In genomic region chr15:48595988-48596387, GRCh38 we compare ENCODE assay signal across 13 cellular contexts. TPM values are rescaled to one million over a fixed set of nuclear protein-coding genes. Genes with fewer than 3 reads are reported as not detected.
DNase-seq lines count a peak whose midpoint lies in the region; ATAC-seq, FAIRE-seq and TF ChIP-seq lines count a peak whose summit lies in the region.
"Had no signal": no experiment of that assay in that cellular context is flagged by ENCODE, and none has a peak within 500 bp of the region (broad histone marks: within the 10 kb centered on the region; RNA-seq: fewer than 3 reads in every experiment).

No MANE protein-coding gene starts in this region.

- no peak overlapping the region for H2BK120ac ChIP-seq in trophoblast cell (ENCODE audit: insufficient read depth, low read length, poor library complexity)

- no peak overlapping the region for H4K8ac ChIP-seq in trophoblast cell (ENCODE audit: low read depth, low read length)

- no peak overlapping the region for H3K4me2 ChIP-seq in trophoblast cell (ENCODE audit: low read length)

- no peak overlapping the region for H3K27ac ChIP-seq in prostate gland
- no peak overlapping the region for H3K27ac ChIP-seq in trophoblast cell (ENCODE audit: low read depth, low read length)

- H3K36me3 ChIP-seq in prostate gland: no peaks in the 10 kb centered on the region
- peaks cover 0 to 2% of the 10 kb centered on the region in 2 experiments for H3K36me3 ChIP-seq in trophoblast cell (ENCODE audit: control insufficient read depth in 1 of 2, insufficient read depth in 2 of 2, low read length in 2 of 2)

- no peak for TF ChIP-seq POLR2A in GM12891 (IDR thresholded peaks at IDR 0.05; ENCODE audit: low read depth, low read length)
- no peak for TF ChIP-seq POLR2A in prostate gland (IDR thresholded peaks at IDR 0.05)

- H3K4me3 ChIP-seq in prostate gland (no peak overlapping the region), trophoblast cell (ENCODE audit: low read depth, low read length) (no peak overlapping the region)

- no peak for TF ChIP-seq CTCF in prostate gland (IDR thresholded peaks at IDR 0.05)

- no peak overlapping the region for H2BK5ac ChIP-seq in trophoblast cell (ENCODE audit: low read depth, low read length, poor library complexity)

- H2AFZ ChIP-seq in trophoblast cell (ENCODE audit: insufficient read depth, low read length, poor library complexity): no peak overlapping the region

- no peak overlapping the region for H4K91ac ChIP-seq in trophoblast cell (ENCODE audit: low read depth, low read length)

- intact Hi-C loops in prostate gland (cut with DNase I): no loop called here

- H3K79me1 ChIP-seq in trophoblast cell (ENCODE audit: low read length): no peaks in the 10 kb centered on the region

- FAIRE-seq in GM12891 (lab: Jason Lieb, UNC): peak; percentile 81
- FAIRE-seq: frontal cortex, H54 had no signal

- no peak overlapping the region for H2BK12ac ChIP-seq in trophoblast cell (ENCODE audit: low read length)

- no peak overlapping the region for H3K4ac ChIP-seq in trophoblast cell (ENCODE audit: low read depth, low read length)

- WGBS in prostate gland: 96% methylated on average over 5 of the region's 5 CpGs
- no CpG with 5 or more reads among the region's 5 CpGs for WGBS in trophoblast cell (ENCODE audit: extremely low coverage, insufficient coverage, insufficient read length)

- no peak overlapping the region for H3K18ac ChIP-seq in trophoblast cell (ENCODE audit: low read length)

- DNase-seq in GM12891 (ENCODE audit: insufficient read length, low spot score) (no peak), prostate gland (ENCODE audit: low spot score) (no peak), DMS153 treated with DMSO at 0.1 percent for 48 hours (lab: John Stamatoyannopoulos, UW; ENCODE audit: unreplicated experiment) (no peak), trophoblast cell (no peak)
- no peak for DNase-seq in stimulated activated naive CD4-positive, alpha-beta T cell (lab: John Stamatoyannopoulos, UW)
- DNase-seq: Calu3; effector memory CD4-positive, alpha-beta T cell; NCI-H2029 treated with DMSO at 0.1 percent for 48 hours had no signal

- H3K9ac ChIP-seq in trophoblast cell (ENCODE audit: low read length): no peak overlapping the region

- peak; percentile 31 for ATAC-seq in GM19324 (IDR thresholded peaks at IDR 0.05; ENCODE audit: low FRiP score, unreplicated experiment)
- ATAC-seq in HG02610 (IDR thresholded peaks at IDR 0.05; ENCODE audit: unreplicated experiment): peak; percentile 84
- peak; percentile 33 for ATAC-seq in HG03520 (IDR thresholded peaks at IDR 0.05; ENCODE audit: unreplicated experiment)

- H3K23ac ChIP-seq in trophoblast cell (ENCODE audit: low read length): no peak overlapping the region

- no peak overlapping the region for H3K14ac ChIP-seq in trophoblast cell (ENCODE audit: low read length)

- no peaks in the 10 kb centered on the region for H3K9me3 ChIP-seq in prostate gland
- H3K9me3 ChIP-seq in trophoblast cell (ENCODE audit: insufficient read depth, low read depth, low read length): no peaks in the 10 kb centered on the region

- no peak overlapping the region for H4K12ac ChIP-seq in trophoblast cell (ENCODE audit: low read depth, low read length)

- no peak overlapping the region for H2AK5ac ChIP-seq in trophoblast cell (ENCODE audit: low read length)

- H3K79me2 ChIP-seq in trophoblast cell (ENCODE audit: control insufficient read depth, insufficient read depth, low read length, poor library complexity): no peaks in the 10 kb centered on the region

- H3K4me1 ChIP-seq in prostate gland (replicated peaks) (no peaks in the 10 kb centered on the region), trophoblast cell (ENCODE audit: control insufficient read depth in 1 of 2, insufficient read depth in 2 of 2, low read length in 2 of 2) (no peaks in the 10 kb centered on the region)

- H3K27me3 ChIP-seq in prostate gland (replicated peaks; ENCODE audit: insufficient read depth) (no peaks in the 10 kb centered on the region), trophoblast cell (ENCODE audit: insufficient read depth, low read length) (no peaks in the 10 kb centered on the region)

TF ChIP-seq in GM12891, 5 proteins besides CTCF, POLR2A, EP300 and RAD21:
- no peak for TF ChIP-seq PAX5 (IDR thresholded peaks at IDR 0.05; ENCODE audit: insufficient read depth, low read length, severe bottlenecking)
- peak; percentile 41; the same call in 1 of the 2 replicates for TF ChIP-seq POLR2AphosphoS5 (IDR thresholded peaks at IDR 0.05; ENCODE audit: low read depth, low read length)
- no peak for TF ChIP-seq SPI1 (IDR thresholded peaks at IDR 0.05; ENCODE audit: low read depth, low read length)
- no peak for TF ChIP-seq TAF1 (IDR thresholded peaks at IDR 0.05; ENCODE audit: low read depth, low read length)
- 0 out of 2 replicates have a peak, but pooled peaks have one; percentile 20 for TF ChIP-seq POU2F2 (IDR thresholded peaks at IDR 0.05; ENCODE audit: low read depth, low read length)

RNA-seq across cellular contexts. Expression of gene FBN1, which starts 49.5 kb away (rescaled TPM):
- 5.1 TPM for polyA plus RNA-seq in GM12891 (2012; ENCODE audit: low read depth, missing spikeins)
- total RNA-seq in prostate gland: 10 to 100 TPM; 12.1 to 81.9 TPM
- 4.4 and 5.3 TPM in 2 replicates for polyA plus RNA-seq in trophoblast cell (2013)

Comparison
In these comparisons a context has a peak if more than half of its experiments do, and no peak if none do; other contexts are left out.
1. ATAC-seq: peak in every context shown above with its lines; median percentile 84 in HG02610; 33 in HG03520; 31 in GM19324.